8 cellular contexts compared by ENCODE assay signal in the genomic region with DNA sequence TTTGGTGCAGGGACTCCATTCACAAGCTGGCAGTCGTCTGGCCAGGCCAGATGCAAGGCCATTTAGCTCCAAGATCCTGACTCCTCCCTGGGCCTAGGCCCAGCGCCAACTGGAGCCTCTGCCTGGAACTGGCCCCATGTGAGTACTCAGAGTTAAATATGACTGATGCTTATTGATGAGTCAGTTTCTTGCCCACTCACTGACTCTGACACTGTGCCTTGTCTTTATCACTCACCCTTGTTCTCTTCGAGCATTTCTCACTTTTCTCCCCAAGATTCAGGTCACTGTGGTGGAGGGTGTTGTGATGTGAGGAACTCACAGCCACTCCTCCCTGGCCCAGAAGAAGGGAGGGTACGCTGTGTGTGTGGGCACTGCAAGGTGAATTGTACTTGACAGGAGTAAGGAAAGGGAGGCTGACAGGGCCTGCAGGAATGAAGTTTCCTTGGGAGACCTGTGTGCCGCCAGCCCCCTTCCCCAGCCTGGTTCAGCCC. TPM values are rescaled to one million over a fixed set of nuclear protein-coding genes. Genes with fewer than 3 reads are reported as not detected.
DNase-seq lines count a peak whose midpoint lies in the region; ATAC-seq and TF ChIP-seq lines count a peak whose summit lies in the region.

No MANE protein-coding gene starts in this region.

- no peaks in the 10 kb centered on the region for H3K27me3 ChIP-seq in mesenchymal stem cell (ENCODE audit: control insufficient read depth in 1 of 2, insufficient read depth in 1 of 2, low read length in 2 of 2)

- no peak overlapping the region for H3K27ac Mint-ChIP-seq in type B pancreatic cell
- H3K27ac Mint-ChIP-seq in osteocyte (ENCODE audit: unreplicated experiment) = no peak overlapping the region

- no peak overlapping the region for H4K8ac ChIP-seq in mesenchymal stem cell (ENCODE audit: low read length)

- WGBS in mesenchymal stem cell = 59% methylated on average over 4 of the region's 5 CpGs

- no peak overlapping the region for H2BK12ac ChIP-seq in mesenchymal stem cell (ENCODE audit: low read length in 2 of 2)

- H3K27me3 Mint-ChIP-seq in type B pancreatic cell (no peaks in the 10 kb centered on the region), osteocyte (ENCODE audit: unreplicated experiment) (no peaks in the 10 kb centered on the region)

- POLR2A ChIA-PET in AG04449 (lab: Yijun Ruan, JAX) = interaction anchor here (1.0 kb wide), 1 partner anchor 14 kb away, joined by 8 read pairs; no protein-coding TSS in a partner anchor

- H3K4me3 Mint-ChIP-seq in type B pancreatic cell (no peak overlapping the region), osteocyte (ENCODE audit: unreplicated experiment) (no peak overlapping the region)

- H3K4me1 ChIP-seq in mesenchymal stem cell (ENCODE audit: control insufficient read depth, insufficient read depth, low read depth, low read length) = peaks cover 17% of the 10 kb centered on the region

- H3K79me1 ChIP-seq in mesenchymal stem cell (replicated peaks; ENCODE audit: low read length, poor library complexity, severe bottlenecking) = peaks cover 10% of the 10 kb centered on the region

- peaks cover 9% of the 10 kb centered on the region for H3K36me3 Mint-ChIP-seq in type B pancreatic cell
- peaks cover 5% of the 10 kb centered on the region for H3K36me3 Mint-ChIP-seq in osteocyte (ENCODE audit: unreplicated experiment)

- H3K36me3 ChIP-seq in mesenchymal stem cell (ENCODE audit: control insufficient read depth in 1 of 2, insufficient read depth in 2 of 2, low read depth in 1 of 2, low read length in 2 of 2) = peaks cover 0 to 14% of the 10 kb centered on the region in 2 experiments

- CTCF ChIA-PET in AG04449 (lab: Yijun Ruan, JAX) = interaction anchor here (2.1 kb wide), 1 partner anchor 21 kb away, joined by 6 read pairs; no protein-coding TSS in a partner anchor

- TF ChIP-seq CTCF in AG04449 (IDR thresholded peaks at IDR 0.05; ENCODE audit: insufficient read depth, low read length, missing control alignments) = no peak
- no peak for TF ChIP-seq CTCF in HFF-Myc (IDR thresholded peaks at IDR 0.05; ENCODE audit: low read depth, low read length, missing control alignments)
- no peak for TF ChIP-seq CTCF in choroid plexus epithelial cell (conservative IDR thresholded peaks at IDR 0.05; ENCODE audit: low read depth, low read length)
- no peak for TF ChIP-seq CTCF in type B pancreatic cell (conservative IDR thresholded peaks at IDR 0.05)
- TF ChIP-seq CTCF in osteocyte (IDR thresholded peaks at IDR 0.05) = no peak

- H4K91ac ChIP-seq in mesenchymal stem cell (ENCODE audit: low read length) = peak overlapping the region; percentile 70

- no peak overlapping the region for H2BK15ac ChIP-seq in mesenchymal stem cell (ENCODE audit: low read depth, poor library complexity, severe bottlenecking)

- no peak overlapping the region for H3K23ac ChIP-seq in mesenchymal stem cell (ENCODE audit: low read length in 2 of 2)

- no peak overlapping the region for H3K4ac ChIP-seq in mesenchymal stem cell (ENCODE audit: low read depth in 1 of 2, low read length in 2 of 2)

- H3K4me1 Mint-ChIP-seq in type B pancreatic cell (ENCODE audit: unreplicated experiment) (peaks cover 27% of the 10 kb centered on the region), osteocyte (ENCODE audit: unreplicated experiment) (peaks cover 28% of the 10 kb centered on the region)

- H3K9me3 ChIP-seq in mesenchymal stem cell (ENCODE audit: control insufficient read depth, low read length) = no peaks in the 10 kb centered on the region

- H3K9me3 Mint-ChIP-seq in type B pancreatic cell (no peaks in the 10 kb centered on the region), osteocyte (ENCODE audit: unreplicated experiment) (no peaks in the 10 kb centered on the region)

- H2BK5ac ChIP-seq in mesenchymal stem cell (ENCODE audit: low read depth, low read length, poor library complexity, severe bottlenecking) = no peak overlapping the region

- no peak overlapping the region for H3K4me3 ChIP-seq in AG04449 (ENCODE audit: low read depth, low read length)
- H3K4me3 ChIP-seq in HFF-Myc (replicated peaks; ENCODE audit: low read depth, low read length) = no peak overlapping the region
- no peak overlapping the region for H3K4me3 ChIP-seq in choroid plexus epithelial cell (ENCODE audit: low read depth, low read length)
- peak overlapping the region in 1 of 2 experiments; percentile 26 for H3K4me3 ChIP-seq in mesenchymal stem cell (ENCODE audit: insufficient read depth in 1 of 2, low read depth in 1 of 2, low read length in 2 of 2)

- no peak overlapping the region for H2AFZ ChIP-seq in mesenchymal stem cell (ENCODE audit: low read depth, low read length)

- no peak for ATAC-seq in HG02938 (IDR thresholded peaks at IDR 0.05; ENCODE audit: unreplicated experiment)

- no peak overlapping the region for H3K9ac ChIP-seq in mesenchymal stem cell (ENCODE audit: low read length)

- DNase-seq in AG04449 (ENCODE audit: low read depth, low spot score) = peak; percentile 57
- peak; percentile 47 for DNase-seq in HFF-Myc (ENCODE audit: extremely low read depth, low read depth)
- DNase-seq in choroid plexus epithelial cell (ENCODE audit: low read depth) = peak; percentile 80
- DNase-seq in mesenchymal stem cell = peak; percentile 71
- DNase-seq in type B pancreatic cell (ENCODE audit: extremely low spot score, unreplicated experiment) = no peak
- no peak for DNase-seq in NCI-H2107 treated with DMSO at 0.1 percent for 48 hours (lab: John Stamatoyannopoulos, UW; ENCODE audit: unreplicated experiment)
- DNase-seq in osteocyte (ENCODE audit: extremely low spot score, unreplicated experiment) = no peak

- H3K18ac ChIP-seq in mesenchymal stem cell (ENCODE audit: low read depth in 1 of 2, low read length in 2 of 2) = peak overlapping the region in 1 of 2 experiments; percentile 16

- H3K27ac ChIP-seq in mesenchymal stem cell (ENCODE audit: low read length, poor library complexity, severe bottlenecking) = no peak overlapping the region

- no peak overlapping the region for H3K14ac ChIP-seq in mesenchymal stem cell (ENCODE audit: low read length in 2 of 2)

- H2AK5ac ChIP-seq in mesenchymal stem cell (ENCODE audit: low read length, severe bottlenecking) = no peak overlapping the region

- no peak overlapping the region for H2BK120ac ChIP-seq in mesenchymal stem cell (ENCODE audit: low read depth, low read length)

- no peak overlapping the region for H3K4me2 ChIP-seq in mesenchymal stem cell (ENCODE audit: low read length, poor library complexity, severe bottlenecking)

RNA-seq across cellular contexts. Expression of gene ST3GAL4, which starts 23.2 kb away (rescaled TPM):
- 11.1 TPM for polyA plus RNA-seq in mesenchymal stem cell (2013, experiment 1 of 2)
- polyA plus RNA-seq in mesenchymal stem cell (2013, experiment 2 of 2) = 11.5 TPM
- total RNA-seq in type B pancreatic cell (ENCODE audit: low replicate concordance) (18.6 and 19.1 TPM in 2 replicates), osteocyte (73.1 and 74.8 TPM in 2 replicates)

RNA-seq across cellular contexts. Expression of gene DCPS, which starts 28.4 kb away (rescaled TPM):
- 13.0 TPM for polyA plus RNA-seq in mesenchymal stem cell (2013, experiment 1 of 2)
- 12.5 TPM for polyA plus RNA-seq in mesenchymal stem cell (2013, experiment 2 of 2)
- total RNA-seq in type B pancreatic cell (ENCODE audit: low replicate concordance) (9.8 and 17.6 TPM in 2 replicates), osteocyte (11.2 and 15.2 TPM in 2 replicates)

RNA-seq across cellular contexts. Expression of gene TIRAP, which starts 49.4 kb away (rescaled TPM):
- 8.4 TPM for polyA plus RNA-seq in mesenchymal stem cell (2013, experiment 1 of 2)
- polyA plus RNA-seq in mesenchymal stem cell (2013, experiment 2 of 2) = 7.2 TPM
- total RNA-seq in type B pancreatic cell (ENCODE audit: low replicate concordance) (10.4 and 11.7 TPM in 2 replicates), osteocyte (10.6 and 11.6 TPM in 2 replicates)

Comparison
In these comparisons a context has a peak if more than half of its experiments do, and no peak if none do; other contexts are left out.
1. DNase-seq: peak in AG04449 (single experiment), HFF-Myc (single experiment), choroid plexus epithelial cell (single experiment) and mesenchymal stem cell (single experiment); none in type B pancreatic cell (single experiment), NCI-H2107 treated with DMSO at 0.1 percent for 48 hours (single experiment) and osteocyte (single experiment).